ENCODE assay signal across 1 cellular context in the genomic region with DNA sequence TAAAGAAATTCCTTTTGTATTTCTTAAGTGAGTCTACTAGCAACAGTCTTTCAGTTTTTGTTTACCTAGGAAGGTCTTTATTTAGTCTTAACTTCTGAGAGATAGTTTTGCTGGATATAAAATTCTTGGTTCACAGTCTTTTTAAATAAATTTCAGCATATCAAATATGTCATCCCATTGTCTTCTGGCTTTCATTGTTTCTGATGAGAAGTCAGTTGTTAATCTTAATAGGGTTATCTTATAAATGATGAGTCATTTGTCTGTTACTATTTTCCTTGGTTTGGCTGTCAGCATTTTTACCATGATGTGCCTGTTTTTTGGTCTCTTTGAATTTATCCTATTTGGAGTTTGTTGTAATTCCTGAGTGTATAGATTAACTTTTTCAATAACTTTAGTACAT.
TF ChIP-seq lines count a peak whose summit lies in the region.

No MANE protein-coding gene starts in this region.

TF ChIP-seq in K562, 482 proteins besides CTCF, POLR2A, EP300 and RAD21 (continued from another document):
- TF ChIP-seq ATF3 (IDR thresholded peaks at IDR 0.05), result peak; percentile 78
- TF ChIP-seq ATF3 (CRISPR knock-in tag; conservative IDR thresholded peaks at IDR 0.05), result no peak
- TF ChIP-seq, protein P1, sequence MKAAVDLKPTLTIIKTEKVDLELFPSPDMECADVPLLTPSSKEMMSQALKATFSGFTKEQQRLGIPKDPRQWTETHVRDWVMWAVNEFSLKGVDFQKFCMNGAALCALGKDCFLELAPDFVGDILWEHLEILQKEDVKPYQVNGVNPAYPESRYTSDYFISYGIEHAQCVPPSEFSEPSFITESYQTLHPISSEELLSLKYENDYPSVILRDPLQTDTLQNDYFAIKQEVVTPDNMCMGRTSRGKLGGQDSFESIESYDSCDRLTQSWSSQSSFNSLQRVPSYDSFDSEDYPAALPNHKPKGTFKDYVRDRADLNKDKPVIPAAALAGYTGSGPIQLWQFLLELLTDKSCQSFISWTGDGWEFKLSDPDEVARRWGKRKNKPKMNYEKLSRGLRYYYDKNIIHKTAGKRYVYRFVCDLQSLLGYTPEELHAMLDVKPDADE (conservative IDR thresholded peaks at IDR 0.05; ENCODE audit: control insufficient read depth, low read depth, low read length), result no peak
- 0 out of 2 replicates have a peak, but pooled peaks have one; percentile 48 for TF ChIP-seq EHMT2 (IDR thresholded peaks at IDR 0.05)
- peak; percentile 73 for TF ChIP-seq NFE2 (IDR thresholded peaks at IDR 0.05; ENCODE audit: low read depth)
- peak; percentile 80 for TF ChIP-seq FOSL1 (tag; conservative IDR thresholded peaks at IDR 0.05)
- no peak for TF ChIP-seq ETS2 (tag; IDR thresholded peaks at IDR 0.05; ENCODE audit: borderline replicate concordance, poor library complexity, severe bottlenecking)
- TF ChIP-seq C11orf30 (IDR thresholded peaks at IDR 0.05; ENCODE audit: low read depth), result peak; percentile 74
- peak; percentile 87 for TF ChIP-seq MAFG (tag; conservative IDR thresholded peaks at IDR 0.05)
- no peak for TF ChIP-seq ELF2 (CRISPR knock-in tag; IDR thresholded peaks at IDR 0.05)
- peak; percentile 60; the same call in 1 of the 2 replicates for TF ChIP-seq NFE2L1 (tag; IDR thresholded peaks at IDR 0.05; ENCODE audit: borderline replicate concordance, low read depth)
- TF ChIP-seq MAFF (IDR thresholded peaks at IDR 0.05; ENCODE audit: low read length), result peak; percentile 62; the same call in 1 of the 2 replicates
- TF ChIP-seq CBX3 (IDR thresholded peaks at IDR 0.05; ENCODE audit: borderline replicate concordance in 1 of 2, low read length in 2 of 2), result peak in 1 of 2 experiments; percentile 50; a peak in 1 of 3 replicates
- TF ChIP-seq CBX5 (IDR thresholded peaks at IDR 0.05; ENCODE audit: borderline replicate concordance, low read depth), result 0 out of 2 replicates have a peak, but pooled peaks have one; percentile 28
- TF ChIP-seq JUND (IDR thresholded peaks at IDR 0.05; ENCODE audit: borderline replicate concordance, low read depth, low read length), result peak; percentile 76; the same call in 1 of the 2 replicates
- peak; percentile 85 for TF ChIP-seq JUND (tag; IDR thresholded peaks at IDR 0.05; ENCODE audit: borderline replicate concordance, low read depth, low read length)
- TF ChIP-seq ZNF316 (IDR thresholded peaks at IDR 0.05), result peak; percentile 96
- TF ChIP-seq TRIM24 (IDR thresholded peaks at IDR 0.05), result peak; percentile 54 to 73; a peak in 3 of 4 replicates
- peak; percentile 57; the same call in 1 of the 2 replicates for TF ChIP-seq MAFK (IDR thresholded peaks at IDR 0.05; ENCODE audit: low read length)
